Comparison of ENCODE assay signal across 8 cellular contexts in the genomic region with DNA sequence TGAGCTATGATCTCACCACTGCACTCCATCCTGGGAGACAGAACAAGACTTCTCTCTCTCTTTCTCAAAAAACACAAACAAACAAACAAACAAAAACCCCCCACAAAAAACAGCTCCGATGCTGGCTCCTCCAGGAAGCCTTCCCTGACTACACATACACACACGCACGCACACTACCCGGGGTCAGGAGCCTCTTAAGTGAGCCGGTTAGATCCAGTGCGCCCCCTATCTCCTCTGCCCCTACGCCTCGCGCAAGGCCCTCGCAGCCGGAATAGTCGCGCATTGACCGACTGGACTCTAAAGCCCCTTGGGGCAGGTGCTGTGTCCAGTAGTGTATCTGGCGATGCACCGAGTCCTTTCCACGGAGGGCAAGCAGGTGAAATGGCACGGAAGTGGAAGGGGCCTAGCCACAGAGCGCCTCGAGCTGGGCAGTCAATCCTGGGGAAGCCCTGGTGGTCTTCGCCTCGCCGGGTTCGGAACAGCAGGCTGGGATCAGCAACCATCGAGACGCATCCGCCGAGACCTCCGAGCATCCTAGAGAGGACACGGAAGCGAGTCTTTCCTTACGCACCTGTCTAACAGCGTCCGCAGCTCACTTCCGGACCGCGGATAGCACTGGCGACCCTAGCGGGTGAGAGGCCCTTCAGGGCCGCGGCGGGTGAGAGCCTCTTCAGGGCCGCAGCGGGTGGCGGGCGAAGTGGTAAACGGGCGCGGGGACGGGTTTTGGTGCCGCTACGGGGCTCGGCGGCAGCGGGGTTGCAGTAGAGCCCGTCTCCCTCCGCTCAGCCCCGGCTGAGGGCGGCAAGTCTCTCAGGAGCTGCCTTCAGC. TPM values are rescaled to one million over a fixed set of nuclear protein-coding genes. Genes with fewer than 3 reads are reported as not detected.
DNase-seq lines count a peak whose midpoint lies in the region; ATAC-seq and TF ChIP-seq lines count a peak whose summit lies in the region.

TSS of gene ZSCAN25 (plus strand) at position 588 of the 828 bp plus-strand sequence. CDS start 2,661 bp downstream, outside the sequence.

- peaks cover 22% of the 10 kb centered on the region for H3K27me3 Mint-ChIP-seq in nephron progenitor cell (ENCODE audit: low read depth, poor library complexity)
- H3K27me3 Mint-ChIP-seq in stimulated activated naive CD8-positive, alpha-beta T cell treated with anti-CD3 and anti-CD28 coated beads, Interleukin-15, amount 100 ng/mL, for 72 hours, result no peaks in the 10 kb centered on the region

- H3K4me3 Mint-ChIP-seq in nephron progenitor cell, result peak within 1 kb of the TSS; percentile 95
- peak within 1 kb of the TSS; percentile 91 to 96 for H3K4me3 Mint-ChIP-seq in stimulated activated naive CD8-positive, alpha-beta T cell treated with anti-CD3 and anti-CD28 coated beads, Interleukin-15, amount 100 ng/mL, for 72 hours

- peak within 1 kb of the TSS; percentile 85 for H3K4me2 ChIP-seq in GM23248 (ENCODE audit: unreplicated experiment)

- no peaks in the 10 kb centered on the region for H3K9me2 ChIP-seq in GM23248 (ENCODE audit: insufficient read depth)

- no peaks in the 10 kb centered on the region for H3K9me3 ChIP-seq in GM23248 (ENCODE audit: low read depth)
- H3K9me3 ChIP-seq in RWPE2 (ENCODE audit: severe bottlenecking), result no peaks in the 10 kb centered on the region

- peak within 1 kb of the TSS; percentile 98 for H2AFZ ChIP-seq in GM23248

- H3K4me3 ChIP-seq in GM23248, result peak within 1 kb of the TSS; percentile 91
- H3K4me3 ChIP-seq in RWPE2 (ENCODE audit: severe bottlenecking), result peak within 1 kb of the TSS; percentile 97

- H3K4me1 ChIP-seq in GM23248 (ENCODE audit: insufficient read depth), result peaks cover 21% of the 10 kb centered on the region
- H3K4me1 ChIP-seq in RWPE2 (ENCODE audit: insufficient read depth, poor library complexity, severe bottlenecking), result peaks cover 24% of the 10 kb centered on the region

- peak; percentile 87 for ATAC-seq in RWPE2 (ENCODE audit: low read depth)
- ATAC-seq in stimulated activated naive CD8-positive, alpha-beta T cell treated with anti-CD3 and anti-CD28 coated beads, Interleukin-15, amount 100 ng/mL, for 72 hours, result peak; percentile 97

- 2 to 3% methylated on average over 46 to 59 of the region's 59 CpGs for WGBS in GM23248 (ENCODE audit: low coverage in 1 of 2, low lambda C conversion rate in 2 of 2, missing lambda C conversion rate in 2 of 2), 2 experiments

- peak within 1 kb of the TSS; percentile 98 for H3K27ac Mint-ChIP-seq in nephron progenitor cell
- H3K27ac Mint-ChIP-seq in stimulated activated naive CD8-positive, alpha-beta T cell treated with anti-CD3 and anti-CD28 coated beads, Interleukin-15, amount 100 ng/mL, for 72 hours, result peak within 1 kb of the TSS; percentile 87 to 89

- H3K27ac ChIP-seq in GM23248, result peak within 1 kb of the TSS; percentile 40
- peak within 1 kb of the TSS; percentile 88 for H3K27ac ChIP-seq in RWPE2 (ENCODE audit: poor library complexity, severe bottlenecking)

- peaks cover 26% of the 10 kb centered on the region for H3K36me3 Mint-ChIP-seq in nephron progenitor cell (ENCODE audit: low read depth)

- in situ Hi-C loops in GM23248 (cut with MboI), result no loop called here

- H3K79me2 ChIP-seq in GM23248 (ENCODE audit: insufficient read depth), result peaks cover 46% of the 10 kb centered on the region

- peak; percentile 89 for DNase-seq in EL
- DNase-seq in GM23248, result peak; percentile 94
- DNase-seq in RWPE2 (ENCODE audit: low spot score), result peak; percentile 84
- DNase-seq in activated T-helper 9 cell treated with anti-CD3 and anti-CD28 coated beads, Interleukin-2, amount 50 U/mL, for 16 hours (ENCODE audit: low read depth), result peak; percentile 74
- DNase-seq in fibroblast of the conjunctiva (ENCODE audit: low read depth), result peak; percentile 85
- DNase-seq in nephron progenitor cell, result peak; percentile 91
- DNase-seq in stimulated activated naive CD8-positive, alpha-beta T cell treated with anti-CD3 and anti-CD28 coated beads, Interleukin-15, amount 100 ng/mL, for 72 hours, result peak; percentile 89 to 93

- peak within 1 kb of the TSS; percentile 90 for H3K9ac ChIP-seq in GM23248

- H3K36me3 ChIP-seq in GM23248 (ENCODE audit: low read depth) (peaks cover 20% of the 10 kb centered on the region), RWPE2 (ENCODE audit: low read depth) (peaks cover 35% of the 10 kb centered on the region)

- H3K9me3 Mint-ChIP-seq in nephron progenitor cell, result peaks cover 7% of the 10 kb centered on the region
- peaks cover 5 to 8% of the 10 kb centered on the region in 2 donors for H3K9me3 Mint-ChIP-seq in stimulated activated naive CD8-positive, alpha-beta T cell treated with anti-CD3 and anti-CD28 coated beads, Interleukin-15, amount 100 ng/mL, for 72 hours

- H3K27me3 ChIP-seq in GM23248 (replicated peaks; ENCODE audit: insufficient read depth), result no peaks in the 10 kb centered on the region
- no peaks in the 10 kb centered on the region for H3K27me3 ChIP-seq in RWPE2 (ENCODE audit: insufficient read depth, poor library complexity, severe bottlenecking)

- peaks cover 25% of the 10 kb centered on the region for H3F3A ChIP-seq in GM23248 (ENCODE audit: insufficient read depth)

- no peaks in the 10 kb centered on the region for H4K20me1 ChIP-seq in GM23248 (ENCODE audit: insufficient read depth)

- TF ChIP-seq CTCF in LNCAP (IDR thresholded peaks at IDR 0.05), result peak; percentile 48
- TF ChIP-seq CTCF in RWPE2 (IDR thresholded peaks at IDR 0.05; ENCODE audit: poor library complexity, severe bottlenecking), result peak; percentile 60
- peak; percentile 25 for TF ChIP-seq CTCF in nephron progenitor cell (IDR thresholded peaks at IDR 0.05)

- peaks cover 31% of the 10 kb centered on the region for H3K4me1 Mint-ChIP-seq in nephron progenitor cell
- H3K4me1 Mint-ChIP-seq in stimulated activated naive CD8-positive, alpha-beta T cell treated with anti-CD3 and anti-CD28 coated beads, Interleukin-15, amount 100 ng/mL, for 72 hours, result peaks cover 66% of the 10 kb centered on the region

RNA-seq across cellular contexts. Expression of gene ZSCAN25, which starts in this region (rescaled TPM):
- total RNA-seq in GM23248 (2014; rRNA removed; shearing (Covaris generic)), result 7.2 and 9.7 TPM in 2 replicates
- 6.4 and 6.5 TPM in 2 replicates for polyA plus RNA-seq in GM23248 (2016; fragmentation: Nextera tagmentation; extraction: Ambion mirVana)

Comparison
In these comparisons a context has a peak if more than half of its experiments do, and no peak if none do; other contexts are left out.
1. Peak in every context shown above with its lines: DNase-seq, ATAC-seq, H3K4me3 ChIP-seq and H3K27ac ChIP-seq.